ENCODE assay signal across 26 cellular contexts in the genomic region with DNA sequence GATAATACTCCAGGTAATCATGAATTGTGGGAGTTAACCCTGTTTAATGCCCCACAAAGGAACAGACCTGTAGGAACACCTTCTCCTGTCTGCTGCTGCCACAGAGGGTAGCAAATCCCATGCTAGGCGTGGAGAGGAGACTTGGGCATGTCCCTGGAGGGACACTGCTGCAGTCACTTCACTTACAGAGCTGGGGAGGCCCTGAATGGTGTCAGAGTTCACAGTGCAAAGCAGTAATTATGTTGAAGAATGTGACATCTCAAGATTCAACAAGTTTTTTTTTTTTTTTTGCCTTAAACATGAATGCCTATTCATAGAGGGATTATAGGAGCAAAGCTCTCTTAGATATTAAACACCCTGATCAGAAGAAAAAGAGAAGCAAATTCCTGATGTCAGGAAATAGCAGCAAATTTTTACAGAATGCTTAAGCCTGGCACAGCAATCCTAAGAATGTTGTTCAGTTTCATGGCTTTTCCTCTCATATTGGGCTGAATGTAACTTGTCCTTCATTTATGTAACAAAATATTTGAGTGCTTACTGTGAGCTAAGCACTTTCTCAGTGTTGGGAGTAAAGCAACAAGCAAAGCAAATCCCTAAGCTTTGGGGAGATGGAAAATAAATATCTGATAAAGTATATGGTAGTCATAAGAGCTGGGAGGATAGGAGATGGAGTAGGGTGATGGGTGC. TPM values are rescaled to one million over a fixed set of nuclear protein-coding genes. Genes with fewer than 3 reads are reported as not detected.
DNase-seq lines count a peak whose midpoint lies in the region; ATAC-seq and TF ChIP-seq lines count a peak whose summit lies in the region.
"Had no signal": no experiment of that assay in that cellular context is flagged by ENCODE, and none has a peak within 500 bp of the region (broad histone marks: within the 10 kb centered on the region; RNA-seq: fewer than 3 reads in every experiment).

No MANE protein-coding gene starts in this region.

- no peak for ATAC-seq in right cardiac atrium
- no peak for ATAC-seq in Right ventricle myocardium inferior
- ATAC-seq in PC-3 = no peak
- ATAC-seq in GM21529 (IDR thresholded peaks at IDR 0.05; ENCODE audit: unreplicated experiment) = no peak
- ATAC-seq: foreskin keratinocyte; stimulated activated naive CD8-positive, alpha-beta T cell treated with anti-CD3 and anti-CD28 coated beads, Interleukin-15, amount 100 ng/mL, for 72 hours had no signal

- no peaks in the 10 kb centered on the region for H3K36me3 ChIP-seq in PC-3 (ENCODE audit: low read depth, low read length)
- H3K36me3 ChIP-seq: BLaER1, transverse colon had no signal

- H3K27me3 Mint-ChIP-seq in brain (no peaks in the 10 kb centered on the region), nephron (ENCODE audit: low read depth) (no peaks in the 10 kb centered on the region)
- H3K27me3 Mint-ChIP-seq: activated B cell treated with CpG ODN at 0.5 μM for 24 hours; central memory CD8-positive, alpha-beta T cell; stimulated activated naive CD8-positive, alpha-beta T cell treated with anti-CD3 and anti-CD28 coated beads, Interleukin-15, amount 100 ng/mL, for 72 hours had no signal

- no TSS peak for BruUV-seq in PC-3 (replicated peaks; lab: Mats Ljungman, UMichigan)

- H3K27ac ChIP-seq in right cardiac atrium (ENCODE audit: low read length) (peak overlapping the region; percentile 38), PC-3 (ENCODE audit: low read length) (no peak overlapping the region), dorsolateral prefrontal cortex (no peak overlapping the region)
- H3K27ac ChIP-seq: BLaER1, epithelial cell of prostate, foreskin keratinocyte, transverse colon had no signal

- no peak overlapping the region for H2AFZ ChIP-seq in PC-3 (ENCODE audit: low read length)

- no peak overlapping the region for H3K4me2 ChIP-seq in PC-3 (ENCODE audit: low read length)
- H3K4me2 ChIP-seq: BLaER1 had no signal

- intact Hi-C loops in right cardiac atrium (cut with DNase I) (no loop called here), Right ventricle myocardium inferior (cut with DNase I) (no loop called here), PC-3 (cut with micrococcal nuclease) (no loop called here), dorsolateral prefrontal cortex (cut with DNase I) (no loop called here)

- H3K27ac Mint-ChIP-seq in brain (peak overlapping the region in 3 of 5 experiments; percentile 25 to 84 (median 72)), nephron (peak overlapping the region in 2 of 3 experiments; percentile 2 to 5)
- H3K27ac Mint-ChIP-seq: activated B cell treated with CpG ODN at 0.5 μM for 24 hours; stimulated activated naive CD8-positive, alpha-beta T cell treated with anti-CD3 and anti-CD28 coated beads, Interleukin-15, amount 100 ng/mL, for 72 hours had no signal

- H3K27me3 ChIP-seq in right cardiac atrium (ENCODE audit: control insufficient read depth, insufficient read depth) = no peaks in the 10 kb centered on the region
- no peaks in the 10 kb centered on the region for H3K27me3 ChIP-seq in PC-3 (ENCODE audit: low read length)
- H3K27me3 ChIP-seq in dorsolateral prefrontal cortex = peaks cover 0 to 19% (median 0%) of the 10 kb centered on the region in 45 donors
- H3K27me3 ChIP-seq: BLaER1, foreskin keratinocyte, transverse colon had no signal

- no peak overlapping the region for H3K9ac ChIP-seq in PC-3 (ENCODE audit: low read length)
- H3K9ac ChIP-seq: BLaER1 had no signal

- 77% methylated on average over 1 of the region's 1 CpG for WGBS in right cardiac atrium

- H3F3A ChIP-seq in PC-3 (ENCODE audit: low read length, unreplicated experiment) = no peaks in the 10 kb centered on the region

- no peaks in the 10 kb centered on the region for H3K9me3 ChIP-seq in right cardiac atrium (ENCODE audit: control insufficient read depth, low read length)
- H3K9me3 ChIP-seq in PC-3 (ENCODE audit: low read length) = no peaks in the 10 kb centered on the region
- H3K9me3 ChIP-seq: BLaER1, transverse colon had no signal

- CTCF ChIA-PET in PC-3 (lab: Charles Lee) = no interaction called here

- TF ChIP-seq CTCF in brain (conservative IDR thresholded peaks at IDR 0.05) (no peak), nephron (IDR thresholded peaks at IDR 0.05; ENCODE audit: unreplicated experiment in 3 of 3) (no peak), PC-3 (conservative IDR thresholded peaks at IDR 0.05; ENCODE audit: low read depth, low read length) (no peak), dorsolateral prefrontal cortex (IDR thresholded peaks at IDR 0.05 in 54 of 56, conservative IDR thresholded peaks at IDR 0.05 in 2 of 56; ENCODE audit: low read depth in 1 of 56, partially characterized antibody in 56 of 56) (no peak)

- H3K4me3 ChIP-seq in right cardiac atrium (ENCODE audit: low read length) (no peak overlapping the region), PC-3 (ENCODE audit: low read length) (no peak overlapping the region), dorsolateral prefrontal cortex (no peak overlapping the region)
- H3K4me3 ChIP-seq: BLaER1, transverse colon had no signal

- no peaks in the 10 kb centered on the region for H3K36me3 Mint-ChIP-seq in brain
- no peaks in the 10 kb centered on the region for H3K36me3 Mint-ChIP-seq in nephron (ENCODE audit: low read depth)

- H3K4me3 Mint-ChIP-seq in brain (no peak overlapping the region), nephron (no peak overlapping the region)
- H3K4me3 Mint-ChIP-seq: activated B cell treated with CpG ODN at 0.5 μM for 24 hours; central memory CD8-positive, alpha-beta T cell; stimulated activated naive CD8-positive, alpha-beta T cell treated with anti-CD3 and anti-CD28 coated beads, Interleukin-15, amount 100 ng/mL, for 72 hours had no signal

- peaks cover 22% of the 10 kb centered on the region for H3K79me2 ChIP-seq in PC-3 (ENCODE audit: low read length)

- POLR2A ChIA-PET in PC-3 (lab: Charles Lee; ENCODE audit: unreplicated experiment) = no interaction called here

- H3K4me1 Mint-ChIP-seq in brain (peaks cover 26% of the 10 kb centered on the region), nephron (peaks cover 11% of the 10 kb centered on the region)
- H3K4me1 Mint-ChIP-seq: stimulated activated naive CD8-positive, alpha-beta T cell treated with anti-CD3 and anti-CD28 coated beads, Interleukin-15, amount 100 ng/mL, for 72 hours had no signal

- H3K9me2 ChIP-seq in PC-3 (replicated peaks; ENCODE audit: low read length) = no peaks in the 10 kb centered on the region

- DNase-seq in right cardiac atrium (no peak), Right ventricle myocardium inferior (ENCODE audit: missing footprints) (no peak), PC-3 (no peak), Kasumi-1 (lab: John Stamatoyannopoulos, UW) (no peak), dorsolateral prefrontal cortex (no peak)
- DNase-seq: activated B cell treated with CpG ODN at 0.5 μM for 24 hours; activated CD4-positive, alpha-beta T cell treated with anti-CD3 and anti-CD28 coated beads, Interleukin-2, amount 50 U/mL, for 48 hours; activated gamma-delta T cell; activated T-cell treated with anti-CD3 and anti-CD28 coated beads for 4 hours; amniotic stem cell; DND-41; foreskin keratinocyte; H7; NCI-H146; NCI-H524 treated with DMSO at 0.1 percent for 48 hours; RPMI8226; stimulated activated CD4-positive, alpha-beta T cell treated with anti-CD3 and anti-CD28 coated beads, Interleukin-4, amount 100 ng/mL, for 4 hours; stimulated activated naive CD8-positive, alpha-beta T cell treated with anti-CD3 and anti-CD28 coated beads, Interleukin-15, amount 100 ng/mL, for 72 hours; T1000; transverse colon had no signal

- no peaks in the 10 kb centered on the region for H4K20me1 ChIP-seq in PC-3 (ENCODE audit: low read length)
- H4K20me1 ChIP-seq: BLaER1 had no signal

- no peaks in the 10 kb centered on the region for H3K9me3 Mint-ChIP-seq in brain
- no peaks in the 10 kb centered on the region for H3K9me3 Mint-ChIP-seq in nephron
- H3K9me3 Mint-ChIP-seq: activated B cell treated with CpG ODN at 0.5 μM for 24 hours; central memory CD8-positive, alpha-beta T cell; stimulated activated naive CD8-positive, alpha-beta T cell treated with anti-CD3 and anti-CD28 coated beads, Interleukin-15, amount 100 ng/mL, for 72 hours had no signal

- H3K4me1 ChIP-seq in right cardiac atrium (ENCODE audit: control insufficient read depth, insufficient read depth, low read length) (peaks cover 8% of the 10 kb centered on the region), PC-3 (ENCODE audit: insufficient read depth, low read length) (no peaks in the 10 kb centered on the region)
- H3K4me1 ChIP-seq: BLaER1, foreskin keratinocyte had no signal

RNA-seq across cellular contexts. Expression of a gene that starts 45.0 kb away (rescaled TPM):
- total RNA-seq in right cardiac atrium = 10 to 100 TPM; 16.8 to 19.8 (median 18.1) TPM
- polyA plus RNA-seq in right cardiac atrium = 9.5 TPM
- total RNA-seq in Right ventricle myocardium inferior = 5.4 TPM
- 13.2 TPM for polyA plus RNA-seq in brain (ENCODE audit: insufficient read depth, low read depth, low replicate concordance)
- 17.0 and 22.0 TPM in 2 replicates for total RNA-seq in PC-3 (2014; rRNA removed)
- total RNA-seq in dorsolateral prefrontal cortex = 10 to 100 TPM; 19.0 to 86.8 (median 44.8) TPM
